Comparison of ENCODE assay signal across 7 cellular contexts in genomic region chr13:36345438-36346221, GRCh38. TPM values are rescaled to one million over a fixed set of nuclear protein-coding genes. Genes with fewer than 3 reads are reported as not detected.
DNase-seq lines count a peak whose midpoint lies in the region; ATAC-seq and TF ChIP-seq lines count a peak whose summit lies in the region.

No MANE protein-coding gene starts in this region.

- H3K36me3 ChIP-seq in mesenchymal stem cell (ENCODE audit: control insufficient read depth in 1 of 2, insufficient read depth in 2 of 2, low read depth in 1 of 2, low read length in 2 of 2) = no peaks in the 10 kb centered on the region

- peak overlapping the region; percentile 20 for H3K4me2 ChIP-seq in mesenchymal stem cell (ENCODE audit: low read length, poor library complexity, severe bottlenecking)

- no peak overlapping the region for H3K23ac ChIP-seq in mesenchymal stem cell (ENCODE audit: low read length in 2 of 2)

- no peak overlapping the region for H2AFZ ChIP-seq in mesenchymal stem cell (ENCODE audit: low read depth, low read length)

- H2BK120ac ChIP-seq in mesenchymal stem cell (ENCODE audit: low read depth, low read length) = peak overlapping the region; percentile 94

- H3K79me1 ChIP-seq in mesenchymal stem cell (replicated peaks; ENCODE audit: low read length, poor library complexity, severe bottlenecking) = peaks cover 11% of the 10 kb centered on the region

- no peak overlapping the region for H2AK5ac ChIP-seq in mesenchymal stem cell (ENCODE audit: low read length, severe bottlenecking)

- ATAC-seq in GM18511 (IDR thresholded peaks at IDR 0.05; ENCODE audit: unreplicated experiment) = no peak

- WGBS in mesenchymal stem cell = under 1% methylated on average over 48 of the region's 50 CpGs

- no peak overlapping the region for H2BK12ac ChIP-seq in mesenchymal stem cell (ENCODE audit: low read length in 2 of 2)

- peak; percentile 10 for DNase-seq in GM20000 (ENCODE audit: low spot score)
- DNase-seq in NCI-H460 (ENCODE audit: extremely low read depth, low read depth) = peak; percentile 72
- DNase-seq in activated CD8-positive, alpha-beta memory T cell treated with anti-CD3 and anti-CD28 coated beads, Interleukin-2, amount 50 U/mL, for 4 hours = peak; percentile 32
- DNase-seq in epidermal melanocyte (ENCODE audit: insufficient read length, low spot score) = peak; percentile 28
- peak; percentile 95 for DNase-seq in mesenchymal stem cell
- peak; percentile 4 to 23 (median 18) for DNase-seq in stimulated activated CD4-positive, alpha-beta T cell treated with anti-CD3 and anti-CD28 coated beads, TNF-alpha, amount 100 ng/mL, for 4 hours (ENCODE audit: low read depth in 3 of 3)

- peak overlapping the region; percentile 94 for H4K8ac ChIP-seq in mesenchymal stem cell (ENCODE audit: low read length)

- no peak for TF ChIP-seq CTCF in GM20000 (IDR thresholded peaks at IDR 0.05; ENCODE audit: extremely low read depth, missing control alignments)

- H3K4me1 ChIP-seq in mesenchymal stem cell (ENCODE audit: control insufficient read depth, insufficient read depth, low read depth, low read length) = peaks cover 6% of the 10 kb centered on the region

- peak overlapping the region; percentile 61 for H2BK15ac ChIP-seq in mesenchymal stem cell (ENCODE audit: low read depth, poor library complexity, severe bottlenecking)

- peak overlapping the region; percentile 66 to 90 for H3K4me3 ChIP-seq in mesenchymal stem cell (ENCODE audit: insufficient read depth in 1 of 2, low read depth in 1 of 2, low read length in 2 of 2)

- H3K9ac ChIP-seq in mesenchymal stem cell (ENCODE audit: low read length) = peak overlapping the region; percentile 100

- peak overlapping the region; percentile 93 to 99 for H3K18ac ChIP-seq in mesenchymal stem cell (ENCODE audit: low read depth in 1 of 2, low read length in 2 of 2)

- no peaks in the 10 kb centered on the region for H3K27me3 ChIP-seq in mesenchymal stem cell (ENCODE audit: control insufficient read depth in 1 of 2, insufficient read depth in 1 of 2, low read length in 2 of 2)

- H4K91ac ChIP-seq in mesenchymal stem cell (ENCODE audit: low read length) = peak overlapping the region; percentile 99

- H3K4ac ChIP-seq in mesenchymal stem cell (ENCODE audit: low read depth in 1 of 2, low read length in 2 of 2) = peak overlapping the region; percentile 80 to 92

- no peaks in the 10 kb centered on the region for H3K9me3 ChIP-seq in mesenchymal stem cell (ENCODE audit: control insufficient read depth, low read length)

- peak overlapping the region; percentile 98 for H2BK5ac ChIP-seq in mesenchymal stem cell (ENCODE audit: low read depth, low read length, poor library complexity, severe bottlenecking)

- H3K14ac ChIP-seq in mesenchymal stem cell (ENCODE audit: low read length in 2 of 2) = peak overlapping the region in 1 of 2 experiments; percentile 0

- H3K27ac ChIP-seq in mesenchymal stem cell (ENCODE audit: low read length, poor library complexity, severe bottlenecking) = peak overlapping the region; percentile 86

RNA-seq across cellular contexts. Expression of gene SPART, which starts 0.6 kb away (rescaled TPM):
- total RNA-seq in NCI-H460 (2014; rRNA removed; shearing (Covaris generic)) = 63.6 and 78.5 TPM in 2 replicates
- polyA plus RNA-seq in NCI-H460 (2014; cell fraction: nucleus; rRNA removed) = 51.7 and 54.5 TPM in 2 replicates
- 87.6 TPM for polyA plus RNA-seq in mesenchymal stem cell (2013, experiment 1 of 2)
- polyA plus RNA-seq in mesenchymal stem cell (2013, experiment 2 of 2) = 86.1 TPM

RNA-seq across cellular contexts. Expression of gene CCDC169, which starts 48.0 kb away (rescaled TPM):
- 8.0 and 12.2 TPM in 2 replicates for total RNA-seq in NCI-H460 (2014; rRNA removed; shearing (Covaris generic))
- polyA plus RNA-seq in NCI-H460 (2014; cell fraction: nucleus; rRNA removed) = 5.1 and 10.9 TPM in 2 replicates
- 1.9 TPM for polyA plus RNA-seq in mesenchymal stem cell (2013, experiment 1 of 2)
- polyA plus RNA-seq in mesenchymal stem cell (2013, experiment 2 of 2) = 1.4 TPM

Comparison
In these comparisons a context has a peak if more than half of its experiments do, and no peak if none do; other contexts are left out.
1. DNase-seq: peak in every context shown above with its lines; median percentile 95 in mesenchymal stem cell; 72 in NCI-H460; 32 in activated CD8-positive, alpha-beta memory T cell treated with anti-CD3 and anti-CD28 coated beads, Interleukin-2, amount 50 U/mL, for 4 hours; 28 in epidermal melanocyte; 18 in stimulated activated CD4-positive, alpha-beta T cell treated with anti-CD3 and anti-CD28 coated beads, TNF-alpha, amount 100 ng/mL, for 4 hours; 10 in GM20000.